6 cellular contexts compared by ENCODE assay signal in genomic region chr19:11420429-11420893, GRCh38. TPM values are rescaled to one million over a fixed set of nuclear protein-coding genes. Genes with fewer than 3 reads are reported as not detected.
A peak's percentile ranks its signal among the peaks of the same experiment; 100 is the strongest.
DNase-seq lines count a peak whose midpoint lies in the region; ATAC-seq lines count a peak whose summit lies in the region.

No MANE protein-coding gene starts in this region.

- H3K4me2 ChIP-seq in skeletal muscle satellite cell (ENCODE audit: low read length), result peak overlapping the region; percentile 73

- in situ Hi-C loops in ACHN (cut with HindIII; ENCODE audit: low pct_ligation_motif_present, low pct_unique_long_range_greater_than_20kb, low sequenced_read_pairs), result no loop called here

- peaks cover 15% of the 10 kb centered on the region for H3K4me1 ChIP-seq in skeletal muscle satellite cell (ENCODE audit: control insufficient read depth, insufficient read depth, low read length)

- peaks cover 52% of the 10 kb centered on the region for H3K27me3 ChIP-seq in skeletal muscle satellite cell (ENCODE audit: control insufficient read depth, insufficient read depth, low read length)

- no peak overlapping the region for H3K9ac ChIP-seq in skeletal muscle satellite cell (ENCODE audit: low read depth, low read length)

- ATAC-seq in HG02885 (IDR thresholded peaks at IDR 0.05; ENCODE audit: poor library complexity, unreplicated experiment), result no peak

- DNase-seq in NCI-H146 treated with DMSO at 0.1 percent for 48 hours (lab: John Stamatoyannopoulos, UW; ENCODE audit: unreplicated experiment), result peak; percentile 12
- peak; percentile 28 for DNase-seq in fibroblast of peridontal ligament (ENCODE audit: extremely low read depth)
- no peak for DNase-seq in ACHN
- no peak for DNase-seq in ureter (ENCODE audit: low spot score)

- no peaks in the 10 kb centered on the region for H3K9me3 ChIP-seq in skeletal muscle satellite cell (replicated peaks; ENCODE audit: low read length)

- no peaks in the 10 kb centered on the region for H3K36me3 ChIP-seq in skeletal muscle satellite cell (ENCODE audit: insufficient read depth, low read length)

- peak overlapping the region; percentile 41 for H3K4me3 ChIP-seq in skeletal muscle satellite cell (ENCODE audit: low read length)

RNA-seq across cellular contexts. Expression of gene RGL3, which starts 1.3 kb away (rescaled TPM):
- 0.25 and 2.0 TPM in 2 replicates for total RNA-seq in skeletal muscle satellite cell (2012; rRNA removed)
- 44.2 TPM for total RNA-seq in ureter

RNA-seq across cellular contexts. Expression of gene ODAD3, which starts 14.5 kb away (rescaled TPM):
- total RNA-seq in skeletal muscle satellite cell (2012; rRNA removed), result 0.51 TPM in 1 of 2 replicates, not detected in the other
- 0.78 TPM for total RNA-seq in ureter

RNA-seq across cellular contexts. Expression of gene PRKCSH, which starts 15.0 kb away (rescaled TPM):
- total RNA-seq in skeletal muscle satellite cell (2012; rRNA removed), result 86.2 and 106 TPM in 2 replicates
- 267 TPM for total RNA-seq in ureter

RNA-seq across cellular contexts. Expression of gene EPOR, which starts 36.3 kb away (rescaled TPM):
- total RNA-seq in skeletal muscle satellite cell (2012; rRNA removed), result 7.1 and 7.6 TPM in 2 replicates
- total RNA-seq in ureter, result 6.7 TPM

RNA-seq across cellular contexts. Expression of gene SWSAP1, which starts 46.0 kb away (rescaled TPM):
- total RNA-seq in skeletal muscle satellite cell (2012; rRNA removed), result 0.87 and 1.3 TPM in 2 replicates
- 4.3 TPM for total RNA-seq in ureter

Comparison
In these comparisons a context has a peak if more than half of its experiments do, and no peak if none do; other contexts are left out.
1. DNase-seq: peak in NCI-H146 treated with DMSO at 0.1 percent for 48 hours (single experiment) and fibroblast of peridontal ligament (single experiment); none in ACHN (single experiment) and ureter (single experiment).